In the genomic region with DNA sequence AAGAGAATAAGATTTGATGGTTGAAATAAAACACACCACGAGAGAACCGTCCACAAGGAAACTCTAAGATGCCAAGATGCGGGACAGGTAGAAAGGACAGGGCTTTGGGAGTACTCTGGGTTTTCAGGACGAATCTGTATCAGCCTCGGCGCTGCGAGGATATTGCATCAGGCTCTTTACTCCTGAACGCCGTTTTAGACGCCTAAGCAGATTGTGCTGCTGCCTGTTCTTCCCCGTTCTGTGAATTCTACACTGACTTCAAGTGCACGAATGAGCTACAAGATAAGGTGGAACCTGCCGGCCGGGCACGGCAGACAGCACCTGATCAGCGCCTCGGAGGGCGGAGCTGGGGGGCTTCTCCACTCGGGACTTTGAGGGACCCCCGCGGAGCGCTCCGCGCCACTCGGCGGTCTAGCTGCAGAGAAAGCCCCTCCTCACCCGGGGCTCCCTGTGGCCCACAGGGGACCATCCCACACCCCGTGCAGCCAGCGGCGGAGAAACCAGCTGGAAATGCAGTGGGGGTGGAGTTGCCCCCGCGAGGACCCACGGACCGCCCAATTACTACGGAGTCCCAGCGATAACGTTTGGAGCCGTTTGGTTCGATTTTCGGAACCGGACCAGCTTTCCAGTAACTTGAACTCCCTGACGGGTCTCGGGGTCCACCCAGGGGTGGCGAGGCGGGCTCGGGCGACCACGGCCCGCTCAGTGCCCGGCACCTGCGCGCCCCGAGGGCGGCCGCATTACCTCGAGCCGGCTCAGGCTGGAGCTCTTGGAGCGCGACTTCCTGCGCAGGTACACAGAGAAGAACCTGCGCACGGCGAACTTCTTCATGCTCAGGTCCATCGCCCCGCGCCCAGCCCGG, we compare ENCODE assay signal across 8 cellular contexts. TPM values are rescaled to one million over a fixed set of nuclear protein-coding genes. Genes with fewer than 3 reads are reported as not detected.
A peak's percentile ranks its signal among the peaks of the same experiment; 100 is the strongest.
DNase-seq lines count a peak whose midpoint lies in the region; ATAC-seq and TF ChIP-seq lines count a peak whose summit lies in the region.

No MANE protein-coding gene starts in this region.

- H3K4me3 ChIP-seq in Peyer's patch = peak overlapping the region; percentile 65 to 88 (median 69)
- H3K4me3 ChIP-seq in astrocyte of the spinal cord (ENCODE audit: low read depth, low read length) = peak overlapping the region; percentile 91
- peak overlapping the region; percentile 87 for H3K4me3 ChIP-seq in iPS-18c (ENCODE audit: insufficient read depth, low read depth, low read length)
- peak overlapping the region; percentile 71 to 82 (median 80) for H3K4me3 ChIP-seq in skeletal muscle tissue (ENCODE audit: low read length in 3 of 3)

- H3K4me1 ChIP-seq in Peyer's patch (peaks cover 0 to 12% (median 4%) of the 10 kb centered on the region in 4 donors), skeletal muscle tissue (ENCODE audit: control insufficient read depth in 3 of 3, insufficient read depth in 3 of 3, low read length in 3 of 3) (peaks cover 34 to 53% (median 38%) of the 10 kb centered on the region in 3 donors)

- H3K36me3 ChIP-seq in Peyer's patch = no peaks in the 10 kb centered on the region
- no peaks in the 10 kb centered on the region for H3K36me3 ChIP-seq in skeletal muscle tissue (ENCODE audit: control insufficient read depth in 3 of 3, insufficient read depth in 3 of 3, low read length in 3 of 3)

- no peaks in the 10 kb centered on the region for H3K9me3 ChIP-seq in Peyer's patch
- H3K9me3 ChIP-seq in iPS-18c (ENCODE audit: control insufficient read depth, insufficient read depth, low read length) = no peaks in the 10 kb centered on the region
- H3K9me3 ChIP-seq in skeletal muscle tissue (ENCODE audit: control insufficient read depth in 3 of 3, low read length in 3 of 3) = no peaks in the 10 kb centered on the region

- ATAC-seq in GM18498 (IDR thresholded peaks at IDR 0.05; ENCODE audit: unreplicated experiment) (peak; percentile 4), HG03097 (IDR thresholded peaks at IDR 0.05; ENCODE audit: low FRiP score, unreplicated experiment) (peak; percentile 3)

- H3K27me3 ChIP-seq in Peyer's patch (no peaks in the 10 kb centered on the region), skeletal muscle tissue (ENCODE audit: control insufficient read depth in 3 of 3, insufficient read depth in 3 of 3, low read length in 3 of 3) (no peaks in the 10 kb centered on the region)

- in situ Hi-C loops in astrocyte of the spinal cord (cut with HindIII; ENCODE audit: low sequenced_read_pairs) = no loop called here

- no peak for TF ChIP-seq POLR2A in Peyer's patch (IDR thresholded peaks at IDR 0.05)

- peak overlapping the region; percentile 76 to 91 (median 77) for H3K9ac ChIP-seq in skeletal muscle tissue (ENCODE audit: low read depth in 1 of 3, low read length in 3 of 3)

- H3K27ac ChIP-seq in Peyer's patch (peak overlapping the region; percentile 60 to 79 (median 74)), skeletal muscle tissue (ENCODE audit: low read depth, low read length) (peak overlapping the region; percentile 48)

- TF ChIP-seq CTCF in Peyer's patch (IDR thresholded peaks at IDR 0.05) (no peak), astrocyte of the spinal cord (IDR thresholded peaks at IDR 0.05; ENCODE audit: low read depth, low read length) (no peak)

- DNase-seq in Peyer's patch = peak in 2 of 3 donors; percentile 24 to 60
- DNase-seq in astrocyte of the spinal cord (ENCODE audit: low read depth, low spot score) = peak; percentile 50
- no peak for DNase-seq in hepatic stellate cell (ENCODE audit: low spot score)
- no peak for DNase-seq in T-helper 9 cell

RNA-seq across cellular contexts. Expression of gene RPS6KA2, which starts 0.6 kb away (rescaled TPM):
- 100 to 1,000 TPM in 1 of 4 donors, 10 to 100 TPM in 3; 12.1 to 116 (median 26.4) TPM for total RNA-seq in Peyer's patch
- 10.4 TPM for total RNA-seq in skeletal muscle tissue

RNA-seq across cellular contexts. Expression of gene RAMACL, which starts 39.9 kb away (rescaled TPM):
- total RNA-seq in Peyer's patch (1 to 10 TPM in 3 of 4 donors, not detected in 1; 1.1 to 1.5 (median 1.1) TPM), skeletal muscle tissue (1.0 TPM)

Comparison
In these comparisons a context has a peak if more than half of its experiments do, and no peak if none do; other contexts are left out.
1. DNase-seq: peak in Peyer's patch (2 of 3) and astrocyte of the spinal cord (single experiment); none in hepatic stellate cell (single experiment) and T-helper 9 cell (single experiment).
2. Peak in every context shown above with its lines, with median percentiles within 50 percentile points of each other: H3K4me3 ChIP-seq.